Comparison of ENCODE assay signal across 8 cellular contexts in genomic region chr3:50272911-50273688, GRCh38. TPM values are rescaled to one million over a fixed set of nuclear protein-coding genes. Genes with fewer than 3 reads are reported as not detected.
DNase-seq lines count a peak whose midpoint lies in the region; ATAC-seq and TF ChIP-seq lines count a peak whose summit lies in the region.

No MANE protein-coding gene starts in this region.

- H3K9me3 Mint-ChIP-seq in CD14-positive monocyte = peaks cover 0 to 18% (median 13%) of the 10 kb centered on the region in 7 donors

- peak overlapping the region; percentile 95 for H3K4me2 ChIP-seq in OCI-LY3 (ENCODE audit: low read length)

- peaks cover 6 to 8% of the 10 kb centered on the region in 2 donors for H3K36me3 Mint-ChIP-seq in CD14-positive monocyte

- H3K79me2 ChIP-seq in OCI-LY3 (ENCODE audit: low read length) = no peaks in the 10 kb centered on the region

- H3K27me3 ChIP-seq in OCI-LY3 (ENCODE audit: low read depth, low read length) = peaks cover 10% of the 10 kb centered on the region; the same call in 1 of the 2 replicates
- H3K27me3 ChIP-seq in muscle layer of colon (ENCODE audit: control insufficient read depth in 1 of 2, insufficient read depth in 2 of 2, low read length in 2 of 2) = peaks cover 0 to 11% of the 10 kb centered on the region in 2 donors

- H3K4me3 Mint-ChIP-seq in CD14-positive monocyte = peak overlapping the region; percentile 82 to 93

- peaks cover 26% of the 10 kb centered on the region for H3K4me1 Mint-ChIP-seq in CD14-positive monocyte

- H3K9ac ChIP-seq in OCI-LY3 (ENCODE audit: low read length) = peak overlapping the region; percentile 61
- no peak overlapping the region for H3K9ac ChIP-seq in muscle layer of colon (ENCODE audit: low read length)

- TF ChIP-seq CTCF in CD14-positive monocyte (IDR thresholded peaks at IDR 0.05) = peak; percentile 96
- TF ChIP-seq CTCF in OCI-LY3 (IDR thresholded peaks at IDR 0.05; ENCODE audit: low read depth, low read length) = peak; percentile 98

- peak overlapping the region; percentile 75 for H3K4me3 ChIP-seq in OCI-LY3 (ENCODE audit: low read length)
- H3K4me3 ChIP-seq in muscle layer of colon (ENCODE audit: low read depth in 1 of 2, low read length in 2 of 2) = peak overlapping the region; percentile 45 to 55

- H3K4me1 ChIP-seq in OCI-LY3 (ENCODE audit: low read length) = peaks cover 9% of the 10 kb centered on the region; the same call in 1 of the 2 replicates
- peaks cover 27% of the 10 kb centered on the region for H3K4me1 ChIP-seq in muscle layer of colon (ENCODE audit: insufficient read depth, low read length)

- DNase-seq in CD14-positive monocyte (ENCODE audit: low spot score) (peak; percentile 86), activated T-cell treated with anti-CD3 and anti-CD28 coated beads for 4 hours (peak; percentile 82)
- DNase-seq in stimulated activated CD8-positive, alpha-beta memory T cell treated with anti-CD3 and anti-CD28 coated beads, Interleukin-4, amount 100 ng/mL, for 48 hours = peak; percentile 98

- H3K9me3 ChIP-seq in OCI-LY3 (ENCODE audit: insufficient read depth, low read length) (no peaks in the 10 kb centered on the region), muscle layer of colon (ENCODE audit: low read length) (no peaks in the 10 kb centered on the region)

- H3K27ac ChIP-seq in OCI-LY3 (ENCODE audit: low read length) (no peak overlapping the region), muscle layer of colon (ENCODE audit: low read depth, low read length) (no peak overlapping the region)

- H4K20me1 ChIP-seq in OCI-LY3 (ENCODE audit: insufficient read depth, low read length) = no peaks in the 10 kb centered on the region

- H3K36me3 ChIP-seq in OCI-LY3 (replicated peaks; ENCODE audit: low read depth, low read length) (no peaks in the 10 kb centered on the region), muscle layer of colon (ENCODE audit: insufficient read depth, low read length) (peaks cover 7% of the 10 kb centered on the region)

- H3K27me3 Mint-ChIP-seq in CD14-positive monocyte (ENCODE audit: low read depth in 3 of 3) = peaks cover 51 to 66% (median 64%) of the 10 kb centered on the region in 3 donors

- H3K27ac Mint-ChIP-seq in CD14-positive monocyte = peak overlapping the region in 4 of 7 donors; percentile 43 to 86 (median 77)

- peak; percentile 84 for ATAC-seq in GM19372 (IDR thresholded peaks at IDR 0.05; ENCODE audit: low read depth, unreplicated experiment)
- peak; percentile 76 for ATAC-seq in HG03565 (IDR thresholded peaks at IDR 0.05; ENCODE audit: unreplicated experiment)
- ATAC-seq in esophagus mucosa = peak; percentile 70

- peak overlapping the region; percentile 88 for H2AFZ ChIP-seq in OCI-LY3 (ENCODE audit: low read depth, low read length)

- intact Hi-C loops in CD14-positive monocyte (cut with micrococcal nuclease) = loop anchor here (1.0 to 5.0 kb wide), 5 partner anchors 46 to 152 kb away; no protein-coding TSS in a partner anchor

RNA-seq across cellular contexts. Expression of gene SEMA3B, which starts 4.2 kb away (rescaled TPM):
- not detected for polyA plus RNA-seq in CD14-positive monocyte
- total RNA-seq in esophagus mucosa = 2.4 TPM

RNA-seq across cellular contexts. Expression of gene LSMEM2, which starts 5.8 kb away (rescaled TPM):
- polyA plus RNA-seq in CD14-positive monocyte = not detected
- total RNA-seq in esophagus mucosa = not detected

RNA-seq across cellular contexts. Expression of gene IFRD2, which starts 19.1 kb away (rescaled TPM):
- 10 to 100 TPM; 17.1 to 23.3 TPM for polyA plus RNA-seq in CD14-positive monocyte
- 65.8 TPM for total RNA-seq in esophagus mucosa

RNA-seq across cellular contexts. Expression of gene HYAL3, which starts 26.1 kb away (rescaled TPM):
- polyA plus RNA-seq in CD14-positive monocyte = 1 to 10 TPM; 3.4 to 5.8 TPM
- total RNA-seq in esophagus mucosa = 4.8 TPM

RNA-seq across cellular contexts. Expression of gene NAA80, which starts 26.1 kb away (rescaled TPM):
- 1 to 10 TPM; 2.3 to 4.6 TPM for polyA plus RNA-seq in CD14-positive monocyte
- total RNA-seq in esophagus mucosa = 7.6 TPM
